ENCODE assay signal across 9 cellular contexts in the genomic region with DNA sequence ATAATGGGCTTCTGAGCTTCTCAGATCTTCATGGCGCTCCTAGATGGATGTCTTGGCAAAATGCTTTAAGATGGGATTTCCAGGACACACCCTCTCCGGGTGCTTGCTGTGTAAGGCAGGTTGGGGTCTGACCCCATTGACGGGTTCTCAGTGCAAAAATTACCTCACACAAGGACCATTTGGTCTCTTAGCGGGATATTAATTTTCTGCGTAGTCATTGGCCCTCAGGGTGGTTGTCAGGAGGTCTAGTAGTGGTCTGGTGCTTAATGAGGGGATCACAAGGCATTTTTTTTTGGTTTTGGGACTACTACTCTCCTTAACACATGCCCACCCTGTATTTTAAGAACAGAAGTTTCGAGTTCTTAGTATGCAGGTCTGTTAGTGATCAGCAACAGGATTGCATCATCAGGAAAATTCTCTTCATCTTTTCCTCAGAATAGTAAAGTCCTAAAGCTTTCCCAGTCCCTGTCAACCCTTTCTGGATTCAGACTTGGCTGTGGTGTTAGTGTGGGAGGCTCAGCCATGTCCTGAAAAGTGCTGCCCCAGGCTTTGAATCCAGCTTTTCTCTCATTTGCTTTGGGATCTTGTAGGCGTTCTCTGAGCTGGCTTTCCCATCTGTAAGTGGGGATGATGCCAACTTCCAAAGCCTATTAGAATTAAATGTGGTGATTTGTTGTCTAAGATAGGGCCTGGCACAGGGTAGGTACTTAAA. TPM values are rescaled to one million over a fixed set of nuclear protein-coding genes. Genes with fewer than 3 reads are reported as not detected.
A peak's percentile ranks its signal among the peaks of the same experiment; 100 is the strongest.
DNase-seq lines count a peak whose midpoint lies in the region; ATAC-seq, FAIRE-seq and TF ChIP-seq lines count a peak whose summit lies in the region.
"Had no signal": no experiment of that assay in that cellular context is flagged by ENCODE, and none has a peak within 500 bp of the region (broad histone marks: within the 10 kb centered on the region; RNA-seq: fewer than 3 reads in every experiment).

No MANE protein-coding gene starts in this region.

- peaks cover 27% of the 10 kb centered on the region for H4K20me1 ChIP-seq in SU-DHL-6 (ENCODE audit: low read depth, low read length)

- no peaks in the 10 kb centered on the region for H3K27me3 ChIP-seq in SU-DHL-6 (ENCODE audit: low read length)
- no peaks in the 10 kb centered on the region for H3K27me3 ChIP-seq in foreskin keratinocyte

- no peaks in the 10 kb centered on the region for H3F3A ChIP-seq in SU-DHL-6 (ENCODE audit: insufficient read depth)

- DNase-seq in fibroblast of peridontal ligament (ENCODE audit: extremely low read depth) (peak; percentile 76), skeletal muscle cell (ENCODE audit: low read depth) (no peak), HTR-8/SVneo (ENCODE audit: insufficient read length, low spot score) (no peak), hepatic stellate cell (ENCODE audit: low spot score) (no peak), foreskin keratinocyte (no peak)

- H3K9ac ChIP-seq in SU-DHL-6 (ENCODE audit: low read length) = peak overlapping the region; percentile 88

- H3K79me2 ChIP-seq in SU-DHL-6 (ENCODE audit: insufficient read depth, low read length) = peaks cover 70% of the 10 kb centered on the region

- no peak overlapping the region for H2AFZ ChIP-seq in SU-DHL-6 (ENCODE audit: low read depth, low read length, severe bottlenecking)

- H3K9me2 ChIP-seq in SU-DHL-6 (replicated peaks; ENCODE audit: insufficient read depth, low read length) = no peaks in the 10 kb centered on the region

- peak overlapping the region; percentile 94 for H3K4me3 ChIP-seq in GM08714 (ENCODE audit: low read length)
- H3K4me3 ChIP-seq in SU-DHL-6 (ENCODE audit: insufficient read depth, low read length, poor library complexity, severe bottlenecking) = peak overlapping the region; percentile 90
- peak overlapping the region; percentile 84 for H3K4me3 ChIP-seq in skeletal muscle cell (ENCODE audit: low read depth, low read length)

- H3K27ac ChIP-seq in SU-DHL-6 (ENCODE audit: low read depth, low read length) = 0 out of 2 replicates have a peak overlapping the region, but pooled peaks have one; percentile 0
- no peak overlapping the region for H3K27ac ChIP-seq in foreskin keratinocyte

- H3K4me2 ChIP-seq in SU-DHL-6 (ENCODE audit: low read depth, low read length, poor library complexity, severe bottlenecking) = peak overlapping the region; percentile 79

- no peak for FAIRE-seq in HTR-8/SVneo (lab: Jason Lieb, UNC)
- FAIRE-seq: TTC549 had no signal

- H3K36me3 ChIP-seq in SU-DHL-6 (ENCODE audit: low read length) = 0 out of 2 replicates have a peak, but pooled peaks cover 3% of the 10 kb centered on the region

- H3K4me1 ChIP-seq in foreskin keratinocyte = peaks cover 24% of the 10 kb centered on the region

- no peaks in the 10 kb centered on the region for H3K9me3 ChIP-seq in SU-DHL-6 (ENCODE audit: insufficient read depth, low read length)

- ATAC-seq in foreskin keratinocyte (no peak), GM21447 (IDR thresholded peaks at IDR 0.05; ENCODE audit: unreplicated experiment) (no peak)

- TF ChIP-seq CTCF in SU-DHL-6 (IDR thresholded peaks at IDR 0.05; ENCODE audit: insufficient read depth, low read length, poor library complexity, severe bottlenecking) (no peak), foreskin keratinocyte (conservative IDR thresholded peaks at IDR 0.05) (no peak)

RNA-seq across cellular contexts. Expression of gene ALKBH5, which starts 2.8 kb away (rescaled TPM):
- 79.7 and 87.7 TPM in 2 replicates for total RNA-seq in foreskin keratinocyte
- polyA plus RNA-seq in foreskin keratinocyte = 54.0 and 59.2 TPM in 2 replicates

RNA-seq across cellular contexts. Expression of gene LLGL1, which starts 39.0 kb away (rescaled TPM):
- 32.8 and 33.6 TPM in 2 replicates for total RNA-seq in foreskin keratinocyte
- 16.7 and 17.8 TPM in 2 replicates for polyA plus RNA-seq in foreskin keratinocyte
